ENCODE assay signal across 8 cellular contexts in the genomic region with DNA sequence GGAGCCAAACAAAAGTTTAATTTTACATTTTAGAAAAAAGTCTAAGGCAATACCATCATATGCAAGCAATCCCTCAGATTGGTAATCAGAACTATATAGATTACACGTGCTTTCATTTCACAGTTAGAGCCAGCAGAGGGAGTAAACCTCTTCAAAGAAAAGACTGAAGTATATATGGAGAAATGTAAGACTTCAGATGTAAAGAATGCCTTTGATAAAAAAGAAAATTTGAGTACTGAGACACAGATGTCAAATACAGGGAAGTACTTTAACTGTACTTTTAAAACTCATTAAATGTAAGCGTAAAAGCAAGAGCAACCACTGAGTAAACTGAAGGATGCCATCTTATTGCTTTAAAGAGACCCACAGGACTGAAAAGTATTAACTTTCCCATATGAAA.
DNase-seq lines count a peak whose midpoint lies in the region; ATAC-seq and TF ChIP-seq lines count a peak whose summit lies in the region.

No MANE protein-coding gene starts in this region.

- no peak overlapping the region for H3K4me3 Mint-ChIP-seq in activated CD4-positive, alpha-beta T cell treated with anti-CD3 and anti-CD28 coated beads for 36 hours
- peak overlapping the region; percentile 45 for H3K4me3 Mint-ChIP-seq in natural killer cell

- peaks cover 66% of the 10 kb centered on the region for H3K36me3 Mint-ChIP-seq in activated CD4-positive, alpha-beta T cell treated with anti-CD3 and anti-CD28 coated beads for 36 hours (ENCODE audit: low read depth)
- H3K36me3 Mint-ChIP-seq in natural killer cell: peaks cover 10% of the 10 kb centered on the region

- CTCF ChIA-PET in activated CD4-positive, alpha-beta T cell treated with anti-CD3 and anti-CD28 coated beads for 36 hours (lab: Charles Lee): interaction anchor here (2.5 to 3.1 kb wide), 2 partner anchors 37 to 139 kb away, joined by 9 to 10 read pairs; no protein-coding TSS in a partner anchor

- POLR2A ChIA-PET in activated CD4-positive, alpha-beta T cell treated with anti-CD3 and anti-CD28 coated beads for 36 hours (lab: Charles Lee): no interaction called here

- peak; percentile 65 for TF ChIP-seq RAD21 in Ishikawa (IDR thresholded peaks at IDR 0.05; ENCODE audit: low read depth)

- intact Hi-C loops in activated CD4-positive, alpha-beta T cell treated with anti-CD3 and anti-CD28 coated beads for 36 hours (cut with DNase I, micrococcal nuclease): loop anchor here (1.0 to 5.0 kb wide), 9 partner anchors 15 to 364 kb away; no protein-coding TSS in a partner anchor
- intact Hi-C loops in natural killer cell (cut with micrococcal nuclease): loop anchor here (1.0 to 2.0 kb wide), 2 partner anchors 142 to 363 kb away; no protein-coding TSS in a partner anchor

- H3K27ac Mint-ChIP-seq in activated CD4-positive, alpha-beta T cell treated with anti-CD3 and anti-CD28 coated beads for 36 hours: peak overlapping the region; percentile 73
- peak overlapping the region; percentile 44 to 73 for H3K27ac Mint-ChIP-seq in natural killer cell

- peak; percentile 88 for ATAC-seq in activated CD4-positive, alpha-beta T cell treated with anti-CD3 and anti-CD28 coated beads for 36 hours
- ATAC-seq in GM21515 (IDR thresholded peaks at IDR 0.05; ENCODE audit: unreplicated experiment) (peak; percentile 75), natural killer cell (peak; percentile 63 to 88 (median 86))

- no peaks in the 10 kb centered on the region for H3K27me3 Mint-ChIP-seq in activated CD4-positive, alpha-beta T cell treated with anti-CD3 and anti-CD28 coated beads for 36 hours
- no peaks in the 10 kb centered on the region for H3K27me3 Mint-ChIP-seq in natural killer cell (ENCODE audit: low read depth in 2 of 2)

- no peak for DNase-seq in activated CD4-positive, alpha-beta T cell treated with anti-CD3 and anti-CD28 coated beads for 36 hours
- no peak for DNase-seq in activated CD4-positive, alpha-beta T cell treated with anti-CD3 and anti-CD28 coated beads, Interleukin-2, amount 50 U/mL, for 1 hour
- DNase-seq in SHP77 (lab: John Stamatoyannopoulos, UW) (peak; percentile 34 to 39), dermis microvascular lymphatic vessel endothelial cell (ENCODE audit: low read depth in 2 of 2) (peak; percentile 48 to 70), natural killer cell (no peak)
- DNase-seq in stimulated activated naive CD4-positive, alpha-beta T cell treated with Interleukin-2 at 50 U/mL for 16 hours (lab: John Stamatoyannopoulos, UW): no peak

- H3K9me3 Mint-ChIP-seq in activated CD4-positive, alpha-beta T cell treated with anti-CD3 and anti-CD28 coated beads for 36 hours (ENCODE audit: low read depth): peaks cover 7% of the 10 kb centered on the region
- H3K9me3 Mint-ChIP-seq in natural killer cell: no peaks in the 10 kb centered on the region

- TF ChIP-seq CTCF in natural killer cell (IDR thresholded peaks at IDR 0.05): peak; percentile 61

- peaks cover 47% of the 10 kb centered on the region for H3K4me1 Mint-ChIP-seq in activated CD4-positive, alpha-beta T cell treated with anti-CD3 and anti-CD28 coated beads for 36 hours
- H3K4me1 Mint-ChIP-seq in natural killer cell: peaks cover 56 to 61% of the 10 kb centered on the region in 2 donors

- no peak for TF ChIP-seq EP300 in Ishikawa (IDR thresholded peaks at IDR 0.05; ENCODE audit: borderline replicate concordance)

TF ChIP-seq in Ishikawa, 13 proteins besides CTCF, POLR2A, EP300 and RAD21:
- no peak for TF ChIP-seq ZBTB7A (IDR thresholded peaks at IDR 0.05; ENCODE audit: low read depth)
- TF ChIP-seq, protein P1, sequence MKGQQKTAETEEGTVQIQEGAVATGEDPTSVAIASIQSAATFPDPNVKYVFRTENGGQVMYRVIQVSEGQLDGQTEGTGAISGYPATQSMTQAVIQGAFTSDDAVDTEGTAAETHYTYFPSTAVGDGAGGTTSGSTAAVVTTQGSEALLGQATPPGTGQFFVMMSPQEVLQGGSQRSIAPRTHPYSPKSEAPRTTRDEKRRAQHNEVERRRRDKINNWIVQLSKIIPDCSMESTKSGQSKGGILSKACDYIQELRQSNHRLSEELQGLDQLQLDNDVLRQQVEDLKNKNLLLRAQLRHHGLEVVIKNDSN (IDR thresholded peaks at IDR 0.05): no peak
- no peak for TF ChIP-seq YY1 (IDR thresholded peaks at IDR 0.05; ENCODE audit: low read depth)
- TF ChIP-seq TCF12 (IDR thresholded peaks at IDR 0.05; ENCODE audit: low read depth): no peak
- TF ChIP-seq EGR1 (IDR thresholded peaks at IDR 0.05): no peak
- TF ChIP-seq TAF1 (IDR thresholded peaks at IDR 0.05; ENCODE audit: low read depth): no peak
- TF ChIP-seq FOXM1 (IDR thresholded peaks at IDR 0.05; ENCODE audit: borderline replicate concordance, low read depth): no peak
- TF ChIP-seq CREB1 (IDR thresholded peaks at IDR 0.05; ENCODE audit: low read depth): no peak
- no peak for TF ChIP-seq MAX (IDR thresholded peaks at IDR 0.05)
- no peak for TF ChIP-seq TEAD4 (IDR thresholded peaks at IDR 0.05)
- TF ChIP-seq NFIC (IDR thresholded peaks at IDR 0.05): no peak
- TF ChIP-seq REST (IDR thresholded peaks at IDR 0.05; ENCODE audit: low read depth): no peak
- TF ChIP-seq CEBPB (IDR thresholded peaks at IDR 0.05): no peak
TF ChIP-seq in Ishikawa: peak in this region for 0.

Comparison
In these comparisons a context has a peak if more than half of its experiments do, and no peak if none do; other contexts are left out.
1. DNase-seq: peak in SHP77 (2 of 2) and dermis microvascular lymphatic vessel endothelial cell (2 of 2); none in activated CD4-positive, alpha-beta T cell treated with anti-CD3 and anti-CD28 coated beads for 36 hours (single experiment), activated CD4-positive, alpha-beta T cell treated with anti-CD3 and anti-CD28 coated beads, Interleukin-2, amount 50 U/mL, for 1 hour (single experiment), natural killer cell (single experiment) and stimulated activated naive CD4-positive, alpha-beta T cell treated with Interleukin-2 at 50 U/mL for 16 hours (single experiment).
2. Peak in every context shown above with its lines, with median percentiles within 50 percentile points of each other: ATAC-seq.